Comparison of ENCODE assay signal across 10 cellular contexts in genomic region chr13:48320906-48321510, GRCh38. TPM values are rescaled to one million over a fixed set of nuclear protein-coding genes. Genes with fewer than 3 reads are reported as not detected.
A peak's percentile ranks its signal among the peaks of the same experiment; 100 is the strongest.
DNase-seq lines count a peak whose midpoint lies in the region; ATAC-seq and TF ChIP-seq lines count a peak whose summit lies in the region.
"Had no signal": no experiment of that assay in that cellular context is flagged by ENCODE, and none has a peak within 500 bp of the region (broad histone marks: within the 10 kb centered on the region; RNA-seq: fewer than 3 reads in every experiment).

No MANE protein-coding gene starts in this region.

- no peaks in the 10 kb centered on the region for H3K4me1 ChIP-seq in breast epithelium
- peaks cover 5% of the 10 kb centered on the region for H3K4me1 ChIP-seq in lower lobe of right lung
- peaks cover 6% of the 10 kb centered on the region for H3K4me1 ChIP-seq in thymus (ENCODE audit: control insufficient read depth, insufficient read depth, low read length)

- peaks cover 3 to 4% of the 10 kb centered on the region in 2 donors for H3K9me3 ChIP-seq in breast epithelium
- peaks cover 12% of the 10 kb centered on the region for H3K9me3 ChIP-seq in lower lobe of right lung
- H3K9me3 ChIP-seq in thymus (ENCODE audit: control insufficient read depth): peaks cover 7% of the 10 kb centered on the region

- H3K4me1 Mint-ChIP-seq in MCF 10A (ENCODE audit: insufficient read depth, unreplicated experiment): peaks cover 4% of the 10 kb centered on the region
- H3K4me1 Mint-ChIP-seq: nephron had no signal

- in situ Hi-C loops in brain microvascular endothelial cell (cut with HindIII; ENCODE audit: low pct_ligation_motif_present, low sequenced_read_pairs): no loop called here

- DNase-seq in breast epithelium (ENCODE audit: low spot score in 2 of 2) (no peak), MCF 10A (ENCODE audit: unreplicated experiment) (no peak), brain microvascular endothelial cell (no peak), lower lobe of right lung (no peak), HUDEP-2 (lab: John Stamatoyannopoulos, UW; ENCODE audit: unreplicated experiment in 76 of 76) (no peak)
- no peak for DNase-seq in activated CD4-positive, CD25-positive, alpha-beta regulatory T cell (lab: John Stamatoyannopoulos, UW)
- DNase-seq: NCI-H226 had no signal

- ATAC-seq in lower lobe of right lung (no peak), GM18858 (IDR thresholded peaks at IDR 0.05; ENCODE audit: unreplicated experiment) (no peak)

- TF ChIP-seq POLR2A in breast epithelium (IDR thresholded peaks at IDR 0.05): no peak

- TF ChIP-seq CTCF in breast epithelium (IDR thresholded peaks at IDR 0.05) (no peak), MCF 10A (IDR thresholded peaks at IDR 0.05; ENCODE audit: unreplicated experiment) (no peak), brain microvascular endothelial cell (IDR thresholded peaks at IDR 0.05; ENCODE audit: low read depth, low read length, missing control alignments) (no peak), lower lobe of right lung (IDR thresholded peaks at IDR 0.05) (no peak)

- no peak overlapping the region for H3K27ac Mint-ChIP-seq in MCF 10A (ENCODE audit: low read depth, unreplicated experiment)
- H3K27ac Mint-ChIP-seq: nephron had no signal

- intact Hi-C loops in breast epithelium (cut with DNase I; ENCODE audit: low total_unique reads) (no loop called here), MCF 10A (cut with micrococcal nuclease) (no loop called here), lower lobe of right lung (cut with DNase I) (no loop called here)

- 61% methylated on average over 35 of the region's 35 CpGs for WGBS in thymus

- peaks cover 26% of the 10 kb centered on the region for H3K36me3 Mint-ChIP-seq in MCF 10A (ENCODE audit: insufficient read depth, unreplicated experiment)

- H3K27me3 Mint-ChIP-seq in MCF 10A (ENCODE audit: insufficient read depth, unreplicated experiment): no peaks in the 10 kb centered on the region

- CTCF ChIA-PET in MCF 10A (lab: Yijun Ruan, JAX): no interaction called here

- H3K36me3 ChIP-seq in breast epithelium: no peaks in the 10 kb centered on the region
- H3K36me3 ChIP-seq in brain microvascular endothelial cell (replicated peaks): no peaks in the 10 kb centered on the region
- peaks cover 19% of the 10 kb centered on the region for H3K36me3 ChIP-seq in lower lobe of right lung
- H3K36me3 ChIP-seq in thymus (ENCODE audit: control insufficient read depth, insufficient read depth): peaks cover 44% of the 10 kb centered on the region

- no peaks in the 10 kb centered on the region for H3K9me3 Mint-ChIP-seq in MCF 10A (ENCODE audit: unreplicated experiment)

- no TSS peak for BruUV-seq in MCF 10A (replicated peaks; lab: Mats Ljungman, UMichigan)

- no peak overlapping the region for H3K4me3 Mint-ChIP-seq in MCF 10A (ENCODE audit: unreplicated experiment)
- H3K4me3 Mint-ChIP-seq: nephron had no signal

- H3K27ac ChIP-seq in breast epithelium (no peak overlapping the region), brain microvascular endothelial cell (no peak overlapping the region), lower lobe of right lung (no peak overlapping the region), thymus (ENCODE audit: low read depth) (no peak overlapping the region)

- no peaks in the 10 kb centered on the region for H3K27me3 ChIP-seq in breast epithelium
- no peaks in the 10 kb centered on the region for H3K27me3 ChIP-seq in brain microvascular endothelial cell (replicated peaks)
- no peaks in the 10 kb centered on the region for H3K27me3 ChIP-seq in lower lobe of right lung (ENCODE audit: low read depth)
- no peaks in the 10 kb centered on the region for H3K27me3 ChIP-seq in thymus (ENCODE audit: control insufficient read depth, insufficient read depth)

- POLR2A ChIA-PET in MCF 10A (lab: Yijun Ruan, JAX): interaction anchor here (0.7 kb wide), 1 partner anchor 12 kb away, joined by 3 read pairs; no protein-coding TSS in a partner anchor

- H3K4me3 ChIP-seq in breast epithelium (peak overlapping the region; percentile 20 to 41 (median 35)), brain microvascular endothelial cell (ENCODE audit: low read depth, low read length) (peak overlapping the region; percentile 31), lower lobe of right lung (peak overlapping the region; percentile 45), thymus (ENCODE audit: low read length) (peak overlapping the region; percentile 31)

RNA-seq across cellular contexts. Expression of gene RB1, which starts 17.5 kb away (rescaled TPM):
- total RNA-seq in breast epithelium (10 to 100 TPM; 24.0 to 45.2 (median 43.6) TPM), MCF 10A (2022) (40.7 and 43.4 TPM in 2 replicates), lower lobe of right lung (38.1 TPM)
- polyA plus RNA-seq in thymus: 30.2 TPM
